In genomic region chr9:127303830-127304229, GRCh38 we compare ENCODE assay signal across 2 cellular contexts.
TF ChIP-seq lines count a peak whose summit lies in the region.

No MANE protein-coding gene starts in this region.

TF ChIP-seq in HepG2, 621 proteins besides CTCF, POLR2A, EP300 and RAD21:
- TF ChIP-seq IKZF4 (CRISPR knock-in tag; IDR thresholded peaks at IDR 0.05; ENCODE audit: borderline replicate concordance, low read depth, not compliant biosample characterization): no peak
- TF ChIP-seq ZNF343 (CRISPR knock-in tag; IDR thresholded peaks at IDR 0.05): no peak
- TF ChIP-seq ZNF564 (CRISPR knock-in tag; IDR thresholded peaks at IDR 0.05): no peak
- TF ChIP-seq GATAD2A (CRISPR knock-in tag; IDR thresholded peaks at IDR 0.05): 0 out of 2 replicates have a peak, but pooled peaks have one; percentile 15
- TF ChIP-seq RFXANK (CRISPR knock-in tag; IDR thresholded peaks at IDR 0.05): no peak
- TF ChIP-seq ZNF234 (CRISPR knock-in tag; conservative IDR thresholded peaks at IDR 0.05): no peak
- 0 out of 2 replicates have a peak, but pooled peaks have one; percentile 34 for TF ChIP-seq FOXA3 (CRISPR knock-in tag; IDR thresholded peaks at IDR 0.05)
- TF ChIP-seq U2AF2 (IDR thresholded peaks at IDR 0.05; ENCODE audit: low read depth, low read length): no peak
- TF ChIP-seq ZSCAN21 (CRISPR knock-in tag; IDR thresholded peaks at IDR 0.05; ENCODE audit: borderline replicate concordance): no peak
- TF ChIP-seq PITX1 (CRISPR knock-in tag; IDR thresholded peaks at IDR 0.05): no peak

TF ChIP-seq in GM23338, 12 proteins besides CTCF, POLR2A, EP300 and RAD21:
- TF ChIP-seq, protein P1, sequence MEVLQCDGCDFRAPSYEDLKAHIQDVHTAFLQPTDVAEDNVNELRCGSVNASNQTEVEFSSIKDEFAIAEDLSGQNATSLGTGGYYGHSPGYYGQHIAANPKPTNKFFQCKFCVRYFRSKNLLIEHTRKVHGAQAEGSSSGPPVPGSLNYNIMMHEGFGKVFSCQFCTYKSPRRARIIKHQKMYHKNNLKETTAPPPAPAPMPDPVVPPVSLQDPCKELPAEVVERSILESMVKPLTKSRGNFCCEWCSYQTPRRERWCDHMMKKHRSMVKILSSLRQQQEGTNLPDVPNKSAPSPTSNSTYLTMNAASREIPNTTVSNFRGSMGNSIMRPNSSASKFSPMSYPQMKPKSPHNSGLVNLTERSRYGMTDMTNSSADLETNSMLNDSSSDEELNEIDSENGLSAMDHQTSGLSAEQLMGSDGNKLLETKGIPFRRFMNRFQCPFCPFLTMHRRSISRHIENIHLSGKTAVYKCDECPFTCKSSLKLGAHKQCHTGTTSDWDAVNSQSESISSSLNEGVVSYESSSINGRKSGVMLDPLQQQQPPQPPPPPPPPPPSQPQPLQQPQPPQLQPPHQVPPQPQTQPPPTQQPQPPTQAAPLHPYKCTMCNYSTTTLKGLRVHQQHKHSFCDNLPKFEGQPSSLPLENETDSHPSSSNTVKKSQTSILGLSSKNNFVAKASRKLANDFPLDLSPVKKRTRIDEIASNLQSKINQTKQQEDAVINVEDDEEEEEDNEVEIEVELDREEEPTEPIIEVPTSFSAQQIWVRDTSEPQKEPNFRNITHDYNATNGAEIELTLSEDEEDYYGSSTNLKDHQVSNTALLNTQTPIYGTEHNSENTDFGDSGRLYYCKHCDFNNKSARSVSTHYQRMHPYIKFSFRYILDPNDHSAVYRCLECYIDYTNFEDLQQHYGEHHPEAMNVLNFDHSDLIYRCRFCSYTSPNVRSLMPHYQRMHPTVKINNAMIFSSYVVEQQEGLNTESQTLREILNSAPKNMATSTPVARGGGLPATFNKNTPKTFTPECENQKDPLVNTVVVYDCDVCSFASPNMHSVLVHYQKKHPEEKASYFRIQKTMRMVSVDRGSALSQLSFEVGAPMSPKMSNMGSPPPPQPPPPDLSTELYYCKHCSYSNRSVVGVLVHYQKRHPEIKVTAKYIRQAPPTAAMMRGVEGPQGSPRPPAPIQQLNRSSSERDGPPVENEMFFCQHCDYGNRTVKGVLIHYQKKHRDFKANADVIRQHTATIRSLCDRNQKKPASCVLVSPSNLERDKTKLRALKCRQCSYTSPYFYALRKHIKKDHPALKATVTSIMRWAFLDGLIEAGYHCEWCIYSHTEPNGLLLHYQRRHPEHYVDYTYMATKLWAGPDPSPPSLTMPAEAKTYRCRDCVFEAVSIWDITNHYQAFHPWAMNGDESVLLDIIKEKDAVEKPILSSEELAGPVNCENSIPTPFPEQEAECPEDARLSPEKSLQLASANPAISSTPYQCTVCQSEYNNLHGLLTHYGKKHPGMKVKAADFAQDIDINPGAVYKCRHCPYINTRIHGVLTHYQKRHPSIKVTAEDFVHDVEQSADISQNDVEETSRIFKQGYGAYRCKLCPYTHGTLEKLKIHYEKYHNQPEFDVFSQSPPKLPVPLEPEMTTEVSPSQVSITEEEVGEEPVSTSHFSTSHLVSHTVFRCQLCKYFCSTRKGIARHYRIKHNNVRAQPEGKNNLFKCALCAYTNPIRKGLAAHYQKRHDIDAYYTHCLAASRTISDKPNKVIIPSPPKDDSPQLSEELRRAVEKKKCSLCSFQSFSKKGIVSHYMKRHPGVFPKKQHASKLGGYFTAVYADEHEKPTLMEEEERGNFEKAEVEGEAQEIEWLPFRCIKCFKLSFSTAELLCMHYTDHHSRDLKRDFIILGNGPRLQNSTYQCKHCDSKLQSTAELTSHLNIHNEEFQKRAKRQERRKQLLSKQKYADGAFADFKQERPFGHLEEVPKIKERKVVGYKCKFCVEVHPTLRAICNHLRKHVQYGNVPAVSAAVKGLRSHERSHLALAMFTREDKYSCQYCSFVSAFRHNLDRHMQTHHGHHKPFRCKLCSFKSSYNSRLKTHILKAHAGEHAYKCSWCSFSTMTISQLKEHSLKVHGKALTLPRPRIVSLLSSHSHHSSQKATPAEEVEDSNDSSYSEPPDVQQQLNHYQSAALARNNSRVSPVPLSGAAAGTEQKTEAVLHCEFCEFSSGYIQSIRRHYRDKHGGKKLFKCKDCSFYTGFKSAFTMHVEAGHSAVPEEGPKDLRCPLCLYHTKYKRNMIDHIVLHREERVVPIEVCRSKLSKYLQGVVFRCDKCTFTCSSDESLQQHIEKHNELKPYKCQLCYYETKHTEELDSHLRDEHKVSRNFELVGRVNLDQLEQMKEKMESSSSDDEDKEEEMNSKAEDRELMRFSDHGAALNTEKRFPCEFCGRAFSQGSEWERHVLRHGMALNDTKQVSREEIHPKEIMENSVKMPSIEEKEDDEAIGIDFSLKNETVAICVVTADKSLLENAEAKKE (CRISPR knock-in tag; IDR thresholded peaks at IDR 0.05): no peak
- TF ChIP-seq, protein P2, sequence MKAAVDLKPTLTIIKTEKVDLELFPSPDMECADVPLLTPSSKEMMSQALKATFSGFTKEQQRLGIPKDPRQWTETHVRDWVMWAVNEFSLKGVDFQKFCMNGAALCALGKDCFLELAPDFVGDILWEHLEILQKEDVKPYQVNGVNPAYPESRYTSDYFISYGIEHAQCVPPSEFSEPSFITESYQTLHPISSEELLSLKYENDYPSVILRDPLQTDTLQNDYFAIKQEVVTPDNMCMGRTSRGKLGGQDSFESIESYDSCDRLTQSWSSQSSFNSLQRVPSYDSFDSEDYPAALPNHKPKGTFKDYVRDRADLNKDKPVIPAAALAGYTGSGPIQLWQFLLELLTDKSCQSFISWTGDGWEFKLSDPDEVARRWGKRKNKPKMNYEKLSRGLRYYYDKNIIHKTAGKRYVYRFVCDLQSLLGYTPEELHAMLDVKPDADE (IDR thresholded peaks at IDR 0.05): no peak
- no peak for TF ChIP-seq ZNF114 (CRISPR knock-in tag; IDR thresholded peaks at IDR 0.05)
- TF ChIP-seq JUNB (IDR thresholded peaks at IDR 0.05; ENCODE audit: unreplicated experiment): no peak
- TF ChIP-seq EZH2phosphoT487 (IDR thresholded peaks at IDR 0.05; ENCODE audit: unreplicated experiment): no peak
- TF ChIP-seq ZNF331 (CRISPR knock-in tag; IDR thresholded peaks at IDR 0.05; ENCODE audit: low read depth): no peak
- TF ChIP-seq CREB1 (CRISPR knock-in tag; IDR thresholded peaks at IDR 0.05; ENCODE audit: low read depth): no peak
- no peak for TF ChIP-seq NANOG (IDR thresholded peaks at IDR 0.05; ENCODE audit: borderline replicate concordance)
- TF ChIP-seq, protein P3, sequence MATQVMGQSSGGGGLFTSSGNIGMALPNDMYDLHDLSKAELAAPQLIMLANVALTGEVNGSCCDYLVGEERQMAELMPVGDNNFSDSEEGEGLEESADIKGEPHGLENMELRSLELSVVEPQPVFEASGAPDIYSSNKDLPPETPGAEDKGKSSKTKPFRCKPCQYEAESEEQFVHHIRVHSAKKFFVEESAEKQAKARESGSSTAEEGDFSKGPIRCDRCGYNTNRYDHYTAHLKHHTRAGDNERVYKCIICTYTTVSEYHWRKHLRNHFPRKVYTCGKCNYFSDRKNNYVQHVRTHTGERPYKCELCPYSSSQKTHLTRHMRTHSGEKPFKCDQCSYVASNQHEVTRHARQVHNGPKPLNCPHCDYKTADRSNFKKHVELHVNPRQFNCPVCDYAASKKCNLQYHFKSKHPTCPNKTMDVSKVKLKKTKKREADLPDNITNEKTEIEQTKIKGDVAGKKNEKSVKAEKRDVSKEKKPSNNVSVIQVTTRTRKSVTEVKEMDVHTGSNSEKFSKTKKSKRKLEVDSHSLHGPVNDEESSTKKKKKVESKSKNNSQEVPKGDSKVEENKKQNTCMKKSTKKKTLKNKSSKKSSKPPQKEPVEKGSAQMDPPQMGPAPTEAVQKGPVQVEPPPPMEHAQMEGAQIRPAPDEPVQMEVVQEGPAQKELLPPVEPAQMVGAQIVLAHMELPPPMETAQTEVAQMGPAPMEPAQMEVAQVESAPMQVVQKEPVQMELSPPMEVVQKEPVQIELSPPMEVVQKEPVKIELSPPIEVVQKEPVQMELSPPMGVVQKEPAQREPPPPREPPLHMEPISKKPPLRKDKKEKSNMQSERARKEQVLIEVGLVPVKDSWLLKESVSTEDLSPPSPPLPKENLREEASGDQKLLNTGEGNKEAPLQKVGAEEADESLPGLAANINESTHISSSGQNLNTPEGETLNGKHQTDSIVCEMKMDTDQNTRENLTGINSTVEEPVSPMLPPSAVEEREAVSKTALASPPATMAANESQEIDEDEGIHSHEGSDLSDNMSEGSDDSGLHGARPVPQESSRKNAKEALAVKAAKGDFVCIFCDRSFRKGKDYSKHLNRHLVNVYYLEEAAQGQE (IDR thresholded peaks at IDR 0.05; ENCODE audit: unreplicated experiment): no peak
